In the genomic region with DNA sequence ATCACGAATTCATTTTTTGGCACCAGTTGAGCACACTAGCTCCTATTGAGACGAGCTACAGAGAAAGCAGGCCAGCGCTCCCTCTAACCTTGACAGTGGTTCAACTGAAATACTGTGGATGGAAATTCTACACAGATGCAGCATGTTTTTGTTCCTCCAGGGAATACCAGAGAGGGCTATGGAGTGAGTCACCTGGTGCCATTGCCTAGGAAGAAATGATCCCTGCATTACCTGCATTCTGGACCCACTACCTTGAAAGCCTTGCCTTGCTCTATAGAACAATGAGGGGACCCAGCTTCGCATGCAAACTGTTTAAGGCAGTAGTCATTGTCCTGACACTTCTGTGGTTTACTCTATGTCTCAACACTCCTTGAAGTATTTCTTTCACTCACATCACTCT, we compare ENCODE assay signal across 17 cellular contexts.
DNase-seq lines count a peak whose midpoint lies in the region; ATAC-seq and TF ChIP-seq lines count a peak whose summit lies in the region.
"Had no signal": no experiment of that assay in that cellular context is flagged by ENCODE, and none has a peak within 500 bp of the region (broad histone marks: within the 10 kb centered on the region; RNA-seq: fewer than 3 reads in every experiment).

No MANE protein-coding gene starts in this region.

- H3K27ac Mint-ChIP-seq in activated T-helper 1 cell treated with anti-CD3 and anti-CD28 coated beads, Interleukin-12 subunit alpha, Interleukin-12 subunit beta, Interleukin-2, Interleukin-4 antibody, amounts not matched to agents 30 ng/mL and 10 ng/mL and 1 ng/mL, durations not matched to agents 14 hours and 24 hours and 36 hours, result no peak overlapping the region
- H3K27ac Mint-ChIP-seq: brain had no signal

- H3K4me1 Mint-ChIP-seq in activated T-helper 1 cell treated with anti-CD3 and anti-CD28 coated beads, Interleukin-12 subunit alpha, Interleukin-12 subunit beta, Interleukin-2, Interleukin-4 antibody, amounts not matched to agents 30 ng/mL and 10 ng/mL and 1 ng/mL, durations not matched to agents 14 hours and 24 hours and 36 hours (ENCODE audit: low read depth), result no peaks in the 10 kb centered on the region

- peaks cover 23% of the 10 kb centered on the region for H3K4me1 ChIP-seq in adipocyte (ENCODE audit: control insufficient read depth, insufficient read depth, low read length)
- no peaks in the 10 kb centered on the region for H3K4me1 ChIP-seq in foreskin keratinocyte
- no peaks in the 10 kb centered on the region for H3K4me1 ChIP-seq in smooth muscle cell (ENCODE audit: low read depth)

- no peak overlapping the region for H3K4me2 ChIP-seq in smooth muscle cell
- H3K4me2 ChIP-seq: BLaER1 treated with 17β-estradiol and CSF1 and Interleukin-3, amounts not matched to agents 10 nM and 100 nM had no signal

- H3K27me3 ChIP-seq in adipocyte (replicated peaks; ENCODE audit: control insufficient read depth, insufficient read depth, low read length), result no peaks in the 10 kb centered on the region
- no peaks in the 10 kb centered on the region for H3K27me3 ChIP-seq in foreskin keratinocyte
- no peaks in the 10 kb centered on the region for H3K27me3 ChIP-seq in smooth muscle cell (ENCODE audit: low read depth)
- H3K27me3 ChIP-seq: BLaER1 treated with 17β-estradiol and CSF1 and Interleukin-3, amounts not matched to agents 10 nM and 100 nM had no signal

- WGBS in smooth muscle cell (ENCODE audit: low lambda C conversion rate), result 77% methylated on average over 4 of the region's 4 CpGs

- intact Hi-C loops in activated T-helper 1 cell treated with anti-CD3 and anti-CD28 coated beads, Interleukin-12 subunit alpha, Interleukin-12 subunit beta, Interleukin-2, Interleukin-4 antibody, amounts not matched to agents 30 ng/mL and 10 ng/mL and 1 ng/mL, durations not matched to agents 14 hours and 24 hours and 36 hours (cut with micrococcal nuclease), result no loop called here

- peaks cover 5% of the 10 kb centered on the region for H3F3A ChIP-seq in smooth muscle cell (ENCODE audit: low read depth)

- peak; percentile 85 for ATAC-seq in foreskin keratinocyte
- ATAC-seq in HG03469 (IDR thresholded peaks at IDR 0.05; ENCODE audit: unreplicated experiment), result no peak
- ATAC-seq: sciatic nerve had no signal

- H3K4me3 Mint-ChIP-seq in activated T-helper 1 cell treated with anti-CD3 and anti-CD28 coated beads, Interleukin-12 subunit alpha, Interleukin-12 subunit beta, Interleukin-2, Interleukin-4 antibody, amounts not matched to agents 30 ng/mL and 10 ng/mL and 1 ng/mL, durations not matched to agents 14 hours and 24 hours and 36 hours, result no peak overlapping the region
- H3K4me3 Mint-ChIP-seq: brain had no signal

- H3K9me3 ChIP-seq in adipocyte (ENCODE audit: control insufficient read depth, low read length) (no peaks in the 10 kb centered on the region), smooth muscle cell (replicated peaks; ENCODE audit: low read depth) (no peaks in the 10 kb centered on the region)
- H3K9me3 ChIP-seq: BLaER1 treated with 17β-estradiol and CSF1 and Interleukin-3, amounts not matched to agents 10 nM and 100 nM had no signal

- H3K27ac ChIP-seq in foreskin keratinocyte (no peak overlapping the region), smooth muscle cell (ENCODE audit: low read depth) (peak overlapping the region; percentile 41)
- H3K27ac ChIP-seq: BLaER1 treated with 17β-estradiol and CSF1 and Interleukin-3, amounts not matched to agents 10 nM and 100 nM had no signal

- peak; percentile 45 for DNase-seq in HT1080 (ENCODE audit: low read depth)
- DNase-seq in adipocyte (ENCODE audit: low read depth), result peak; percentile 18
- DNase-seq in foreskin keratinocyte, result peak; percentile 67 to 89
- DNase-seq in smooth muscle cell (lab: John Stamatoyannopoulos, UW; ENCODE audit: unreplicated experiment), result no peak
- no peak for DNase-seq in activated T-helper 1 cell treated with anti-CD3 and anti-CD28 coated beads, Interleukin-12 subunit alpha, Interleukin-12 subunit beta, Interleukin-2, Interleukin-4 antibody, amounts not matched to agents 30 ng/mL and 10 ng/mL and 1 ng/mL, durations not matched to agents 14 hours and 24 hours and 36 hours (ENCODE audit: low spot score)
- DNase-seq in mesenteric fat pad (ENCODE audit: low spot score), result no peak
- DNase-seq: activated CD8-positive, alpha-beta memory T cell treated with anti-CD3 and anti-CD28 coated beads, Interleukin-2, amount 50 U/mL, for 4 hours; DMS 273 treated with DMSO at 0.1 percent for 48 hours; NCI-H2029; NCI-H69; stimulated activated CD4-positive, alpha-beta T cell treated with anti-CD3 and anti-CD28 coated beads, Interleukin-2, amount 100 ng/mL, for 48 hours; stimulated activated CD8-positive, alpha-beta memory T cell treated with anti-CD3 and anti-CD28 coated beads, Interleukin-4, amount 100 ng/mL, for 48 hours; T-helper 2 cell had no signal

- no peaks in the 10 kb centered on the region for H4K20me1 ChIP-seq in smooth muscle cell (ENCODE audit: low read depth)
- H4K20me1 ChIP-seq: BLaER1 treated with 17β-estradiol and CSF1 and Interleukin-3, amounts not matched to agents 10 nM and 100 nM had no signal

- H3K36me3 ChIP-seq in adipocyte (ENCODE audit: control insufficient read depth, insufficient read depth, low read length, severe bottlenecking) (no peaks in the 10 kb centered on the region), smooth muscle cell (ENCODE audit: low read depth) (no peaks in the 10 kb centered on the region)
- H3K36me3 ChIP-seq: BLaER1 treated with 17β-estradiol and CSF1 and Interleukin-3, amounts not matched to agents 10 nM and 100 nM had no signal

- H3K4me3 ChIP-seq in adipocyte (ENCODE audit: low read length) (no peak overlapping the region), smooth muscle cell (no peak overlapping the region)
- H3K4me3 ChIP-seq: BLaER1 treated with 17β-estradiol and CSF1 and Interleukin-3, amounts not matched to agents 10 nM and 100 nM had no signal

- TF ChIP-seq CTCF in foreskin keratinocyte (conservative IDR thresholded peaks at IDR 0.05), result no peak
- no peak for TF ChIP-seq CTCF in smooth muscle cell (IDR thresholded peaks at IDR 0.05; ENCODE audit: borderline replicate concordance, insufficient read depth, poor library complexity, severe bottlenecking)

- no peaks in the 10 kb centered on the region for H3K27me3 Mint-ChIP-seq in activated T-helper 1 cell treated with anti-CD3 and anti-CD28 coated beads, Interleukin-12 subunit alpha, Interleukin-12 subunit beta, Interleukin-2, Interleukin-4 antibody, amounts not matched to agents 30 ng/mL and 10 ng/mL and 1 ng/mL, durations not matched to agents 14 hours and 24 hours and 36 hours (ENCODE audit: insufficient read depth)
- H3K27me3 Mint-ChIP-seq: brain had no signal

- H3K36me3 Mint-ChIP-seq in activated T-helper 1 cell treated with anti-CD3 and anti-CD28 coated beads, Interleukin-12 subunit alpha, Interleukin-12 subunit beta, Interleukin-2, Interleukin-4 antibody, amounts not matched to agents 30 ng/mL and 10 ng/mL and 1 ng/mL, durations not matched to agents 14 hours and 24 hours and 36 hours (ENCODE audit: low read depth), result no peaks in the 10 kb centered on the region
- H3K36me3 Mint-ChIP-seq: brain had no signal

- no peaks in the 10 kb centered on the region for H3K79me2 ChIP-seq in smooth muscle cell (ENCODE audit: low read depth)

- H2AFZ ChIP-seq in smooth muscle cell (ENCODE audit: low read depth), result no peak overlapping the region

- H3K9ac ChIP-seq in adipocyte (ENCODE audit: low read length) (no peak overlapping the region), smooth muscle cell (ENCODE audit: low read depth) (no peak overlapping the region)
- H3K9ac ChIP-seq: BLaER1 treated with 17β-estradiol and CSF1 and Interleukin-3, amounts not matched to agents 10 nM and 100 nM had no signal

- H3K9me3 Mint-ChIP-seq in activated T-helper 1 cell treated with anti-CD3 and anti-CD28 coated beads, Interleukin-12 subunit alpha, Interleukin-12 subunit beta, Interleukin-2, Interleukin-4 antibody, amounts not matched to agents 30 ng/mL and 10 ng/mL and 1 ng/mL, durations not matched to agents 14 hours and 24 hours and 36 hours, result no peaks in the 10 kb centered on the region
- H3K9me3 Mint-ChIP-seq: brain had no signal

Comparison
In these comparisons a context has a peak if more than half of its experiments do, and no peak if none do; other contexts are left out.
1. DNase-seq: peak in HT1080 (single experiment), adipocyte (single experiment) and foreskin keratinocyte (2 of 2); none in smooth muscle cell (single experiment), activated T-helper 1 cell treated with anti-CD3 and anti-CD28 coated beads, Interleukin-12 subunit alpha, Interleukin-12 subunit beta, Interleukin-2, Interleukin-4 antibody, amounts not matched to agents 30 ng/mL and 10 ng/mL and 1 ng/mL, durations not matched to agents 14 hours and 24 hours and 36 hours (single experiment) and mesenteric fat pad (single experiment).